ENCODE assay signal across 9 cellular contexts in the genomic region with DNA sequence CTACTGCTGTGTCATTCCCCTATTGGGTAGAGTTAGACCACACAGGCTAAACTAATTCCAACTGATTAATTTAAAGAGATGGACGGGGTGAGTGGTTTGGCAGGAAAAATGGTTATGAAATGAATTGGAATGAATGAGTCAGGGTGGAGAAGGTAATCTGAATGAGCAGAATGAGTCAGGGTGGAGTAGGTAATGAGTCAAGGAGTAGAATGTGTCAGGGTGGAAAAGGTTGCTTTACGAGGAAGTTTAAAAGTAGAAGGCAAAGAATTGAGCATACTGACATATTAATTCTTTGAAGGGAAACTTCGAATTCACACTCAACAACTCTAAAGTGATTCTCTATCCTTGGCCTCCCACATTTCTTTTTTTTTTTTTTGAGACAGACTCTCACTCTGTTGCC.
A peak's percentile ranks its signal among the peaks of the same experiment; 100 is the strongest.
DNase-seq lines count a peak whose midpoint lies in the region; ATAC-seq and TF ChIP-seq lines count a peak whose summit lies in the region.
"Had no signal": no experiment of that assay in that cellular context is flagged by ENCODE, and none has a peak within 500 bp of the region (broad histone marks: within the 10 kb centered on the region; RNA-seq: fewer than 3 reads in every experiment).

No MANE protein-coding gene starts in this region.

- DNase-seq in AG09319 (ENCODE audit: extremely low read depth, low read depth) = peak; percentile 32
- peak; percentile 70 for DNase-seq in HS-27A (ENCODE audit: low read depth)
- DNase-seq in amniotic stem cell (lab: John Stamatoyannopoulos, UW) = peak; percentile 74
- peak; percentile 41 for DNase-seq in hepatic stellate cell (ENCODE audit: low spot score)
- DNase-seq in DMS153 treated with DMSO at 0.1 percent for 48 hours (lab: John Stamatoyannopoulos, UW; ENCODE audit: unreplicated experiment) = no peak
- no peak for DNase-seq in islet precursor cell
- DNase-seq: NCI-H1930 had no signal

- ATAC-seq in GM19328 (IDR thresholded peaks at IDR 0.05; ENCODE audit: unreplicated experiment) (no peak), GM19035 (IDR thresholded peaks at IDR 0.05; ENCODE audit: unreplicated experiment) (no peak)

- no peak for TF ChIP-seq CTCF in AG09319 (IDR thresholded peaks at IDR 0.05; ENCODE audit: low read depth, low read length)

Comparison
In these comparisons a context has a peak if more than half of its experiments do, and no peak if none do; other contexts are left out.
1. DNase-seq: peak in AG09319 (single experiment), HS-27A (single experiment), amniotic stem cell (single experiment) and hepatic stellate cell (single experiment); none in DMS153 treated with DMSO at 0.1 percent for 48 hours (single experiment) and islet precursor cell (single experiment).